24 cellular contexts compared by ENCODE assay signal in genomic region chr5:79707535-79707934, GRCh38.
"Had no signal": no experiment of that assay in that cellular context is flagged by ENCODE, and none has a peak within 500 bp of the region (broad histone marks: within the 10 kb centered on the region; RNA-seq: fewer than 3 reads in every experiment).

No MANE protein-coding gene starts in this region.

- H3K27me3 ChIP-seq: ascending aorta, dorsolateral prefrontal cortex, gastroesophageal sphincter, left lung, neutrophil, sigmoid colon had no signal

- DNase-seq: activated CD4-positive, alpha-beta T cell treated with anti-CD3 and anti-CD28 coated beads for 4 hours; activated CD4-positive, alpha-beta T cell treated with anti-CD3 and anti-CD28 coated beads, Interleukin-2, amount 50 U/mL, for 48 hours; activated CD8-positive, alpha-beta memory T cell treated with anti-CD3 and anti-CD28 coated beads for 24 hours; activated gamma-delta T cell; activated naive CD4-positive, alpha-beta T cell treated with anti-CD3 and anti-CD28 coated beads, Interleukin-2, amount 10 ng/mL, durations not matched to agents 7 days and 5 days; activated naive CD8-positive, alpha-beta T cell treated with anti-CD3 and anti-CD28 coated beads, Interleukin-2, amount 10 ng/mL, durations not matched to agents 7 days and 5 days; activated T-cell treated with anti-CD3 and anti-CD28 coated beads, Interleukin-2, amount 50 U/mL, for 1 hour; dorsolateral prefrontal cortex; effector memory CD4-positive, alpha-beta T cell; kidney glomerular epithelial cell; left lung; naive B cell; nephron progenitor cell; sigmoid colon; stimulated activated CD4-positive, alpha-beta T cell treated with anti-CD3 and anti-CD28 coated beads, Interleukin-15, amount 100 ng/mL, for 24 hours; stimulated activated CD4-positive, alpha-beta T cell treated with anti-CD3 and anti-CD28 coated beads, Interleukin-2, amount 100 ng/mL, for 24 hours; trophoblast cell had no signal

- H3K36me3 ChIP-seq: ascending aorta, gastroesophageal sphincter, left lung, neutrophil, sigmoid colon, thoracic aorta had no signal

- ATAC-seq: gastroesophageal sphincter had no signal

- H3K4me1 ChIP-seq: ascending aorta, gastroesophageal sphincter, sigmoid colon had no signal

- H3K4me3 ChIP-seq: ascending aorta, coronary artery, dorsolateral prefrontal cortex, gastroesophageal sphincter, left lung, sigmoid colon, smooth muscle cell, thoracic aorta had no signal

- H3K27ac ChIP-seq: ascending aorta, coronary artery, dorsolateral prefrontal cortex, gastroesophageal sphincter, left lung, neutrophil, sigmoid colon, thoracic aorta, VCaP had no signal

- H3K9me3 ChIP-seq: ascending aorta, gastroesophageal sphincter, neutrophil, sigmoid colon, thoracic aorta had no signal
